ENCODE assay signal across 8 cellular contexts in genomic region chr10:133308431-133309110, GRCh38. TPM values are rescaled to one million over a fixed set of nuclear protein-coding genes. Genes with fewer than 3 reads are reported as not detected.
DNase-seq lines count a peak whose midpoint lies in the region; ATAC-seq and TF ChIP-seq lines count a peak whose summit lies in the region.

Gene TUBGCP2 (minus strand): TSS chr10:133308872. CDS start chr10:133302941, 5,931 bp downstream.
Gene ZNF511 (plus strand): TSS chr10:133308914. CDS start chr10:133308944, 30 bp downstream.

- POLR2A ChIA-PET in GM10248 (lab: Yijun Ruan, JAX) = no interaction called here

- H3K4me3 ChIP-seq in LNCaP clone FGC (ENCODE audit: low read depth, low read length) (peak within 1 kb of the TSS; percentile 81), adrenal gland (peak within 1 kb of the TSS; percentile 51 to 99 (median 88)), psoas muscle (peak within 1 kb of the TSS; percentile 97)

- TF ChIP-seq POLR2A in adrenal gland (IDR thresholded peaks at IDR 0.05) = peak; percentile 79 to 80

- H3K36me3 ChIP-seq in adrenal gland (replicated peaks in 1 of 2) (peaks cover 0 to 30% of the 10 kb centered on the region in 2 donors), psoas muscle (ENCODE audit: insufficient read depth in 1 of 2, low read depth in 1 of 2) (peaks cover 0 to 37% of the 10 kb centered on the region in 2 donors)

- intact Hi-C loops in T-helper 1 cell treated with Interleukin-12 subunit alpha and Interleukin-12 subunit beta and Interleukin-4 antibody, amounts not matched to agents 30 ng/mL and 1 ng/mL, for 36 hours (cut with micrococcal nuclease) = loop anchor here (1.0 to 2.0 kb wide), 8 partner anchors 21 to 1408 kb away; partner anchors contain the start of genes ECHS1, MTG1 and PPP2R2D
- intact Hi-C loops in adrenal gland (cut with DNase I) (no loop called here), left cardiac atrium (cut with DNase I) (no loop called here), psoas muscle (cut with DNase I) (loop anchor here in 1 of 2 donors (2.0 kb wide), 1 partner anchor 48 kb away; no protein-coding TSS in a partner anchor)

- CTCF ChIA-PET in GM10248 (lab: Yijun Ruan, JAX) = interaction anchor here (0.8 to 3.4 kb wide), 19 partner anchors 7 to 83 kb away, joined by 3 to 28 read pairs (median 5); no protein-coding TSS in a partner anchor

- ATAC-seq in left cardiac atrium (peak; percentile 93 to 94), psoas muscle (peak; percentile 90 to 92 (median 90))

- H3K4me1 ChIP-seq in adrenal gland (replicated peaks in 1 of 2) (peaks cover 17 to 42% of the 10 kb centered on the region in 2 donors), psoas muscle (peaks cover 26% of the 10 kb centered on the region)

- no peaks in the 10 kb centered on the region for H3K27me3 ChIP-seq in adrenal gland
- no peaks in the 10 kb centered on the region for H3K27me3 ChIP-seq in psoas muscle (ENCODE audit: insufficient read depth in 3 of 3, low read length in 2 of 3)

- DNase-seq in GM10248 (ENCODE audit: extremely low spot score) (peak; percentile 90), GOT3 (lab: John Stamatoyannopoulos, UW) (peak; percentile 87), LNCaP clone FGC (ENCODE audit: low read depth) (no peak), adrenal gland (peak; percentile 85 to 93 (median 89)), left cardiac atrium (peak; percentile 90), psoas muscle (peak; percentile 91 to 95), ureter (ENCODE audit: low spot score) (peak; percentile 89)

- TF ChIP-seq CTCF in GM10248 (IDR thresholded peaks at IDR 0.05; ENCODE audit: control extremely low read depth, extremely low read depth, low read depth, missing control alignments) (no peak), LNCaP clone FGC (IDR thresholded peaks at IDR 0.05; ENCODE audit: control insufficient read depth, extremely low read depth, insufficient read depth) (no peak), adrenal gland (IDR thresholded peaks at IDR 0.05) (peak in 2 of 6 experiments; percentile 1), psoas muscle (IDR thresholded peaks at IDR 0.05) (no peak)

- H3K9me3 ChIP-seq in adrenal gland (replicated peaks in 1 of 3) (no peaks in the 10 kb centered on the region), psoas muscle (no peaks in the 10 kb centered on the region)

- 0 to 1% (median 0%) methylated on average over 27 to 90 of the region's 90 CpGs for WGBS in adrenal gland, 4 donors
- WGBS in psoas muscle, 3 donors = 0 to 1% (median 1%) methylated on average over 38 to 90 of the region's 90 CpGs

- H3K27ac ChIP-seq in adrenal gland = peak within 1 kb of the TSS; percentile 64 to 99 (median 98)
- H3K27ac ChIP-seq in psoas muscle = peak within 1 kb of the TSS; percentile 99

RNA-seq across cellular contexts. Expression of gene TUBGCP2, which starts in this region (rescaled TPM):
- total RNA-seq in T-helper 1 cell treated with Interleukin-12 subunit alpha and Interleukin-12 subunit beta and Interleukin-4 antibody, amounts not matched to agents 30 ng/mL and 1 ng/mL, for 36 hours = 59.2 and 61.6 TPM in 2 replicates
- 10 to 100 TPM; 30.9 to 77.8 (median 62.0) TPM for total RNA-seq in adrenal gland
- polyA plus RNA-seq in adrenal gland = 100 to 1,000 TPM in 2 of 3 donors, 10 to 100 TPM in 1; 54.1 to 234 (median 145) TPM
- 10 to 100 TPM; 33.6 to 36.6 TPM for total RNA-seq in left cardiac atrium
- 10 to 100 TPM; 31.0 to 53.2 (median 41.1) TPM for total RNA-seq in psoas muscle
- polyA plus RNA-seq in psoas muscle = 10 to 100 TPM; 20.3 to 33.8 (median 25.1) TPM
- 51.9 TPM for total RNA-seq in ureter

RNA-seq across cellular contexts. Expression of gene ZNF511, which starts in this region (rescaled TPM):
- 53.4 and 55.6 TPM in 2 replicates for total RNA-seq in T-helper 1 cell treated with Interleukin-12 subunit alpha and Interleukin-12 subunit beta and Interleukin-4 antibody, amounts not matched to agents 30 ng/mL and 1 ng/mL, for 36 hours
- 10 to 100 TPM; 19.6 to 45.4 (median 39.9) TPM for total RNA-seq in adrenal gland
- polyA plus RNA-seq in adrenal gland = 100 to 1,000 TPM in 2 of 3 donors, 10 to 100 TPM in 1; 20.0 to 146 (median 102) TPM
- 10 to 100 TPM; 34.3 to 44.6 TPM for total RNA-seq in left cardiac atrium
- total RNA-seq in psoas muscle = 10 to 100 TPM; 47.6 to 64.2 (median 54.0) TPM
- 10 to 100 TPM; 43.2 to 51.3 (median 44.7) TPM for polyA plus RNA-seq in psoas muscle
- 37.4 TPM for total RNA-seq in ureter
